8 cellular contexts compared by ENCODE assay signal in genomic region chr3:195001961-195002861, GRCh38.
DNase-seq lines count a peak whose midpoint lies in the region; ATAC-seq and TF ChIP-seq lines count a peak whose summit lies in the region.

No MANE protein-coding gene starts in this region.

- H3K4me3 ChIP-seq in retinal pigment epithelial cell (ENCODE audit: low read length): no peak overlapping the region

- peak; percentile 81 for DNase-seq in Daoy (ENCODE audit: low read depth)
- peak; percentile 17 for DNase-seq in HFFc6
- peak; percentile 95 for DNase-seq in NCI-H2107 (lab: John Stamatoyannopoulos, UW)
- DNase-seq in germinal center (ENCODE audit: low spot score): peak; percentile 60
- peak; percentile 58 for DNase-seq in retinal pigment epithelial cell (ENCODE audit: low read depth)
- no peak for DNase-seq in stimulated activated naive CD4-positive, alpha-beta T cell treated with Interleukin-2 at 50 U/mL for 16 hours (lab: John Stamatoyannopoulos, UW)

- H3K27me3 Mint-ChIP-seq in HFFc6 (ENCODE audit: insufficient read depth): peaks cover 64% of the 10 kb centered on the region

- no peak overlapping the region for H3K27ac Mint-ChIP-seq in HFFc6

- TF ChIP-seq CTCF in HFFc6 (IDR thresholded peaks at IDR 0.05): peak; percentile 72
- TF ChIP-seq CTCF in VCaP (conservative IDR thresholded peaks at IDR 0.05): peak; percentile 87
- TF ChIP-seq CTCF in retinal pigment epithelial cell (conservative IDR thresholded peaks at IDR 0.05; ENCODE audit: low read depth, low read length): peak; percentile 83

- no peaks in the 10 kb centered on the region for H3K36me3 Mint-ChIP-seq in HFFc6 (ENCODE audit: low read depth)

- no peaks in the 10 kb centered on the region for H3K4me1 Mint-ChIP-seq in HFFc6 (ENCODE audit: low read depth)

- no peaks in the 10 kb centered on the region for H3K9me3 Mint-ChIP-seq in HFFc6

- ATAC-seq in GM19455 (IDR thresholded peaks at IDR 0.05; ENCODE audit: unreplicated experiment): no peak

- H3K4me3 Mint-ChIP-seq in HFFc6: no peak overlapping the region

- peak overlapping the region; percentile 76 for H3K27ac ChIP-seq in VCaP
